ENCODE assay signal across 25 cellular contexts in the genomic region with DNA sequence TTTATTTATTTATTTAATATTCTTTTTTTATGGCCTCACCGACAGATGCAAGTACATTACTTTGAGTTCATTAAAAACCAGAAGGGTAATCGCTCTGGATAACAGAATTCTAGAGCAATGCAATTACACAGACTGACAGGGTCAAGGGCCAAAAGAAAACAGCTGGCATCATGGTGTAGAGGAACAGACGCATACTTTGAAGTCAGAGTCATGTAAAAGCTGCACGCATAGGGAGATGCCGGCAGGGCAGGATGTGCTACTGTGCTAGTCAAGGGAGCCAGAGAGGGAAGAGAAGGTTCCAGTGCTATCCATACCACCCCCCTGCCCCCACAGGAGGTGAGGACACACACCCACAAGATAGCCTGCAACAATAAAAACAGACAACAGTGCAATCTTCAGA.
DNase-seq lines count a peak whose midpoint lies in the region; TF ChIP-seq lines count a peak whose summit lies in the region.
"Had no signal": no experiment of that assay in that cellular context is flagged by ENCODE, and none has a peak within 500 bp of the region (broad histone marks: within the 10 kb centered on the region; RNA-seq: fewer than 3 reads in every experiment).

No MANE protein-coding gene starts in this region.

- peak; percentile 39 for DNase-seq in AG08396 (ENCODE audit: low spot score)
- DNase-seq in HFFc6 = peak; percentile 78
- no peak for DNase-seq in chondrocyte (ENCODE audit: low spot score)
- DNase-seq in left kidney (ENCODE audit: low read depth, low spot score) = peak; percentile 73
- no peak for DNase-seq in Kasumi-1 (lab: John Stamatoyannopoulos, UW)
- DNase-seq in KBM-7 = no peak
- no peak for DNase-seq in NCI-H524 treated with DMSO at 0.1 percent for 48 hours (lab: John Stamatoyannopoulos, UW)
- DNase-seq in OCI-LY7 (ENCODE audit: low spot score) = no peak
- DNase-seq: activated CD4-positive, alpha-beta T cell treated with anti-CD3 and anti-CD28 coated beads for 48 hours; activated CD8-positive, alpha-beta memory T cell treated with anti-CD3 and anti-CD28 coated beads for 24 hours; activated gamma-delta T cell; colonic mucosa; effector memory CD4-positive, alpha-beta T cell; erythroblast; left ventricle myocardium superior; NCI-H1048; NCI-H1694 treated with DMSO at 0.1 percent for 48 hours; NCI-H524; SHP77 treated with DMSO at 0.1 percent for 48 hours; trophoblast cell had no signal

- no peaks in the 10 kb centered on the region for H4K20me1 ChIP-seq in OCI-LY7 (ENCODE audit: insufficient read depth, low read length)

- in situ Hi-C loops in KBM-7 (cut with MboI; ENCODE audit: low pct_unique_long_range_greater_than_20kb, low sequenced_read_pairs) = no loop called here

- BruUV-seq in OCI-LY7 (replicated peaks; lab: Mats Ljungman, UMichigan) = no TSS peak

- POLR2A ChIA-PET in OCI-LY7 (lab: Charles Lee) = no interaction called here

- peaks cover 38% of the 10 kb centered on the region for H3K4me1 Mint-ChIP-seq in HFFc6 (ENCODE audit: low read depth)
- peaks cover 19% of the 10 kb centered on the region for H3K4me1 Mint-ChIP-seq in chondrocyte (ENCODE audit: low read depth)

- H3K27ac ChIP-seq in OCI-LY7 (ENCODE audit: low read depth, low read length, poor library complexity, severe bottlenecking) = no peak overlapping the region
- H3K27ac ChIP-seq: A549; BLaER1 treated with 17β-estradiol and CSF1 and Interleukin-3, amounts not matched to agents 10 nM and 100 nM; breast epithelium; colonic mucosa had no signal

- intact Hi-C loops in OCI-LY7 (cut with micrococcal nuclease; ENCODE audit: unreplicated experiment) = no loop called here

- H3K36me3 Mint-ChIP-seq in HFFc6 (ENCODE audit: low read depth) (peaks cover 16% of the 10 kb centered on the region), chondrocyte (ENCODE audit: low read depth) (peaks cover 10% of the 10 kb centered on the region)

- H3K4me1 ChIP-seq in OCI-LY7 (ENCODE audit: insufficient read depth, low read length, poor library complexity, severe bottlenecking) = no peaks in the 10 kb centered on the region
- H3K4me1 ChIP-seq: A549; BLaER1 treated with 17β-estradiol and CSF1 and Interleukin-3, amounts not matched to agents 10 nM and 100 nM; breast epithelium; colonic mucosa had no signal

- no peaks in the 10 kb centered on the region for H3K9me3 ChIP-seq in OCI-LY7 (ENCODE audit: low read length)
- H3K9me3 ChIP-seq: A549; BLaER1 treated with 17β-estradiol and CSF1 and Interleukin-3, amounts not matched to agents 10 nM and 100 nM; breast epithelium; colonic mucosa had no signal

- H3K9me2 ChIP-seq in OCI-LY7 (ENCODE audit: insufficient read depth, low read length) = no peaks in the 10 kb centered on the region

- no peak for TF ChIP-seq CTCF in HFFc6 (IDR thresholded peaks at IDR 0.05)
- no peak for TF ChIP-seq CTCF in chondrocyte (IDR thresholded peaks at IDR 0.05)
- no peak for TF ChIP-seq CTCF in OCI-LY7 (conservative IDR thresholded peaks at IDR 0.05; ENCODE audit: low read length)

- H3K27me3 Mint-ChIP-seq in HFFc6 (ENCODE audit: insufficient read depth) (peaks cover 3% of the 10 kb centered on the region; the same call in 1 of the 2 replicates), chondrocyte (ENCODE audit: low read depth) (no peaks in the 10 kb centered on the region)
- H3K27me3 Mint-ChIP-seq: natural killer cell treated with Interleukin-12 subunit alpha and Interleukin-12 subunit beta and Interleukin-15 and Interleukin-18, amount 100 ng/mL, for 72 hours had no signal

- H3K79me2 ChIP-seq in OCI-LY7 (ENCODE audit: insufficient read depth, low read depth, low read length) = no peaks in the 10 kb centered on the region

- H2AFZ ChIP-seq in OCI-LY7 (ENCODE audit: low read length) = no peak overlapping the region

- H3K4me3 Mint-ChIP-seq in HFFc6 (no peak overlapping the region; the same call in 1 of the 2 replicates), chondrocyte (ENCODE audit: unreplicated experiment) (no peak overlapping the region)
- H3K4me3 Mint-ChIP-seq: natural killer cell treated with Interleukin-12 subunit alpha and Interleukin-12 subunit beta and Interleukin-15 and Interleukin-18, amount 100 ng/mL, for 72 hours; T-helper 2 cell treated with Interferon-gamma antibody and Interleukin-4, amounts not matched to agents 5 μg/mL and 100 μg/mL, for 36 hours had no signal

- peaks cover 66% of the 10 kb centered on the region for H3K36me3 ChIP-seq in OCI-LY7 (ENCODE audit: insufficient read depth, low read length)
- H3K36me3 ChIP-seq: breast epithelium, colonic mucosa had no signal

- H3K27ac Mint-ChIP-seq in HFFc6 (peak overlapping the region; percentile 52), chondrocyte (ENCODE audit: unreplicated experiment) (peak overlapping the region; percentile 70)
- H3K27ac Mint-ChIP-seq: natural killer cell treated with Interleukin-12 subunit alpha and Interleukin-12 subunit beta and Interleukin-15 and Interleukin-18, amount 100 ng/mL, for 72 hours; T-helper 2 cell treated with Interferon-gamma antibody and Interleukin-4, amounts not matched to agents 5 μg/mL and 100 μg/mL, for 36 hours had no signal

- CTCF ChIA-PET in OCI-LY7 (lab: Charles Lee; ENCODE audit: unreplicated experiment) = no interaction called here

- no peak overlapping the region for H3K4me2 ChIP-seq in OCI-LY7 (ENCODE audit: low read length)
- H3K4me2 ChIP-seq: A549; BLaER1 treated with 17β-estradiol and CSF1 and Interleukin-3, amounts not matched to agents 10 nM and 100 nM had no signal

- H3K9me3 Mint-ChIP-seq in HFFc6 (no peaks in the 10 kb centered on the region), chondrocyte (ENCODE audit: low read depth) (no peaks in the 10 kb centered on the region)
- H3K9me3 Mint-ChIP-seq: natural killer cell treated with Interleukin-12 subunit alpha and Interleukin-12 subunit beta and Interleukin-15 and Interleukin-18, amount 100 ng/mL, for 72 hours; T-helper 2 cell treated with Interferon-gamma antibody and Interleukin-4, amounts not matched to agents 5 μg/mL and 100 μg/mL, for 36 hours had no signal

- no peak overlapping the region for H3K4me3 ChIP-seq in OCI-LY7 (ENCODE audit: low read depth, low read length, poor library complexity, severe bottlenecking)
- H3K4me3 ChIP-seq: A549; BLaER1 treated with 17β-estradiol and CSF1 and Interleukin-3, amounts not matched to agents 10 nM and 100 nM; breast epithelium; colonic mucosa had no signal

Comparison
In these comparisons a context has a peak if more than half of its experiments do, and no peak if none do; other contexts are left out.
1. DNase-seq: peak in AG08396 (single experiment), HFFc6 (single experiment) and left kidney (single experiment); none in chondrocyte (single experiment), Kasumi-1 (0 of 2), KBM-7 (single experiment), NCI-H524 treated with DMSO at 0.1 percent for 48 hours (single experiment) and OCI-LY7 (single experiment).